Comparison of ENCODE assay signal across 28 cellular contexts in genomic region chr19:38888876-38889275, GRCh38. TPM values are rescaled to one million over a fixed set of nuclear protein-coding genes. Genes with fewer than 3 reads are reported as not detected.
"Had no signal": no experiment of that assay in that cellular context is flagged by ENCODE, and none has a peak within 500 bp of the region (broad histone marks: within the 10 kb centered on the region; RNA-seq: fewer than 3 reads in every experiment).

No MANE protein-coding gene starts in this region.

- H3K27ac ChIP-seq: ascending aorta, body of pancreas, SJCRH30 had no signal

- DNase-seq: activated CD4-positive, alpha-beta T cell treated with anti-CD3 and anti-CD28 coated beads for 4 hours; activated CD8-positive, alpha-beta memory T cell treated with anti-CD3 and anti-CD28 coated beads, Interleukin-2, amount 50 U/mL, for 4 hours; activated CD8-positive, alpha-beta T cell treated with anti-CD3 and anti-CD28 coated beads for 36 hours; activated effector memory CD4-positive, alpha-beta T cell treated with Interleukin-2 at 50 U/mL for 16 hours; activated naive CD4-positive, alpha-beta T cell treated with Interleukin-2 at 50 U/mL for 16 hours; activated naive CD8-positive, alpha-beta T cell treated with anti-CD3 and anti-CD28 coated beads, Interleukin-2, amount 50 U/mL, for 24 hours; activated T-cell treated with anti-CD3 and anti-CD28 coated beads, Interleukin-2, amount 50 U/mL, for 24 hours; amniotic stem cell; body of pancreas; central memory CD4-positive, alpha-beta T cell; KBM-7; NCI-H1092; NCI-H1417; NCI-H1694; NCI-H2029; NCI-H345; NCI-H510A; NCI-H526 treated with DMSO at 0.1 percent for 48 hours; NCI-H82; Right ventricle myocardium superior; RPMI8226; SJCRH30; SK-N-SH; T-helper 1 cell had no signal

RNA-seq across cellular contexts. Expression of gene CCER2, which starts 23.1 kb away (rescaled TPM):
- total RNA-seq: ascending aorta, body of pancreas, bronchial epithelial cell, LHCN-M2, M059J, Right ventricle myocardium superior had no signal
